ENCODE assay signal across 26 cellular contexts in the genomic region with DNA sequence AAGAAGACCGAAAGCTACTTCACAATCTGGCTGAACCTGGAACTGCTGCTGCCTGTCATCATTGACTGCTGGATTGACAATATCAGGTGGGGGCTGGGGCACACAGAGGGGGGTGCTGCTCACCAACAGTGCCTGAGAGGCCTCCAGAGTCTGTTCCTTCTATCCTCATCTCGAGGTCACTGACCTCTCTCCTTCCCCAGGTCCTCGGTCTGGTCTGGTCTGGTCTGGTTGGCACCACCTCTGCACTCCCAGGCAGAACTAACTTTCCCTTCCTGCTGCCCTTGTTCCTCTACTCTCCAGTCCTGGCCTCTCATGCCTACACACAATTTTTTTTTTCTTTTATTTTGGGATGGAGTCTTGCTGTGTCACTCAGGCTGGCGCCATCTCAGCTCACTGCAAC. TPM values are rescaled to one million over a fixed set of nuclear protein-coding genes. Genes with fewer than 3 reads are reported as not detected.
"Had no signal": no experiment of that assay in that cellular context is flagged by ENCODE, and none has a peak within 500 bp of the region (broad histone marks: within the 10 kb centered on the region; RNA-seq: fewer than 3 reads in every experiment).

No MANE protein-coding gene starts in this region.

- H3K27me3 ChIP-seq: body of pancreas, cardiac muscle cell, foreskin keratinocyte, sigmoid colon, transverse colon, vagina had no signal

- DNase-seq: activated CD4-positive, alpha-beta T cell treated with anti-CD3 and anti-CD28 coated beads for 1 hour; activated CD4-positive, alpha-beta T cell treated with anti-CD3 and anti-CD28 coated beads, Interleukin-2, amount 50 U/mL, for 1 hour; activated naive CD4-positive, alpha-beta T cell; activated naive CD8-positive, alpha-beta T cell treated with anti-CD3 and anti-CD28 coated beads, Interleukin-2, amount 50 U/mL, for 24 hours; activated T-cell treated with anti-CD3 and anti-CD28 coated beads, Interleukin-2, amount 50 U/mL, for 1 hour; anterior cingulate cortex; body of pancreas; effector CD8-positive, alpha-beta T cell; erythroblast; foreskin keratinocyte; hippocampal formation; mesendoderm; mucosa of descending colon; nephron progenitor cell; occipital lobe; sigmoid colon; stimulated activated CD4-positive, alpha-beta T cell treated with anti-CD3 and anti-CD28 coated beads, Interleukin-2, amount 100 ng/mL, for 48 hours; stimulated activated CD8-positive, alpha-beta memory T cell treated with anti-CD3 and anti-CD28 coated beads, Interleukin-4, amount 100 ng/mL, for 48 hours; stimulated activated naive B cell treated with anti-CD40 and anti-IgM and Interleukin-4, amounts not matched to agents 10 μg/mL and 1 μg/mL and 100 μg/mL, for 72 hours; T-helper 1 cell; transverse colon had no signal

- H3K36me3 ChIP-seq: cardiac muscle cell had no signal

- H3K4me1 ChIP-seq: foreskin keratinocyte had no signal

- H3K9me3 Mint-ChIP-seq: activated naive CD8-positive, alpha-beta T cell treated with anti-CD3 and anti-CD28 coated beads, Interleukin-2, amount 50 U/mL, for 24 hours; activated T-helper 2 cell treated with anti-CD3 and anti-CD28 coated beads, Interferon-gamma antibody, Interleukin-2, Interleukin-4, amounts not matched to agents 10 μg/mL and 5 μg/mL and 100 μg/mL, durations not matched to agents 14 hours and 24 hours and 36 hours; nephron progenitor cell; stimulated activated naive B cell treated with anti-CD40 and anti-IgM and Interleukin-4, amounts not matched to agents 10 μg/mL and 1 μg/mL and 100 μg/mL, for 72 hours had no signal

- H3K4me3 ChIP-seq: body of pancreas, cardiac muscle cell, mucosa of descending colon, sigmoid colon, transverse colon, vagina had no signal

- H3K4me3 Mint-ChIP-seq: activated naive CD8-positive, alpha-beta T cell treated with anti-CD3 and anti-CD28 coated beads, Interleukin-2, amount 50 U/mL, for 24 hours; nephron progenitor cell; stimulated activated naive B cell treated with anti-CD40 and anti-IgM and Interleukin-4, amounts not matched to agents 10 μg/mL and 1 μg/mL and 100 μg/mL, for 72 hours had no signal

- ATAC-seq: activated naive CD8-positive, alpha-beta T cell treated with anti-CD3 and anti-CD28 coated beads, Interleukin-2, amount 50 U/mL, for 24 hours; body of pancreas; foreskin keratinocyte; mucosa of descending colon; stimulated activated naive B cell treated with anti-CD40 and anti-IgM and Interleukin-4, amounts not matched to agents 10 μg/mL and 1 μg/mL and 100 μg/mL, for 72 hours had no signal

- H3K27ac Mint-ChIP-seq: activated naive CD8-positive, alpha-beta T cell treated with anti-CD3 and anti-CD28 coated beads, Interleukin-2, amount 50 U/mL, for 24 hours; activated T-helper 2 cell treated with anti-CD3 and anti-CD28 coated beads, Interferon-gamma antibody, Interleukin-2, Interleukin-4, amounts not matched to agents 10 μg/mL and 5 μg/mL and 100 μg/mL, durations not matched to agents 14 hours and 24 hours and 36 hours; nephron progenitor cell; stimulated activated naive B cell treated with anti-CD40 and anti-IgM and Interleukin-4, amounts not matched to agents 10 μg/mL and 1 μg/mL and 100 μg/mL, for 72 hours had no signal

- H3K27ac ChIP-seq: body of pancreas, cardiac muscle cell, foreskin keratinocyte, sigmoid colon, transverse colon, vagina had no signal

- H3K27me3 Mint-ChIP-seq: activated naive CD8-positive, alpha-beta T cell treated with anti-CD3 and anti-CD28 coated beads, Interleukin-2, amount 50 U/mL, for 24 hours; stimulated activated naive B cell treated with anti-CD40 and anti-IgM and Interleukin-4, amounts not matched to agents 10 μg/mL and 1 μg/mL and 100 μg/mL, for 72 hours had no signal

- H3K9me3 ChIP-seq: body of pancreas, mucosa of descending colon, sigmoid colon, transverse colon, vagina had no signal

RNA-seq across cellular contexts. Expression of a gene that starts 13.4 kb away (rescaled TPM):
- total RNA-seq: cerebellum, occipital lobe, temporal lobe had no signal
